Comparison of ENCODE assay signal across 12 cellular contexts in genomic region chr13:105991622-105992254, GRCh38.
A peak's percentile ranks its signal among the peaks of the same experiment; 100 is the strongest.
DNase-seq lines count a peak whose midpoint lies in the region; ATAC-seq lines count a peak whose summit lies in the region.
"Had no signal": no experiment of that assay in that cellular context is flagged by ENCODE, and none has a peak within 500 bp of the region (broad histone marks: within the 10 kb centered on the region; RNA-seq: fewer than 3 reads in every experiment).

No MANE protein-coding gene starts in this region.

- no peaks in the 10 kb centered on the region for H3K9me3 ChIP-seq in neuron (ENCODE audit: low read length)

- H3K36me3 Mint-ChIP-seq in activated T-helper 17 cell treated with anti-CD3 and anti-CD28 coated beads, Interleukin-2, amount 50 U/mL, for 72 hours (ENCODE audit: low read depth), result no peaks in the 10 kb centered on the region
- H3K36me3 Mint-ChIP-seq: CD8-positive, alpha-beta T cell had no signal

- peak overlapping the region; percentile 6 for H2AFZ ChIP-seq in neuron (ENCODE audit: low read depth, low read length)

- peaks cover 11% of the 10 kb centered on the region for H3K4me1 ChIP-seq in neuron (ENCODE audit: insufficient read depth, low read length)

- no peaks in the 10 kb centered on the region for H3K27me3 Mint-ChIP-seq in activated T-helper 17 cell treated with anti-CD3 and anti-CD28 coated beads, Interleukin-2, amount 50 U/mL, for 72 hours

- H3K36me3 ChIP-seq in neuron (ENCODE audit: insufficient read depth, low read length), result no peaks in the 10 kb centered on the region

- H3K4me3 ChIP-seq in neuron (ENCODE audit: low read length), result no peak overlapping the region

- peak overlapping the region; percentile 97 for H3K27ac ChIP-seq in epithelial cell of prostate

- DNase-seq in DMS 273 (lab: John Stamatoyannopoulos, UW; ENCODE audit: unreplicated experiment), result peak; percentile 85
- DNase-seq in NCI-H2171 (lab: John Stamatoyannopoulos, UW), result peak; percentile 76
- peak; percentile 100 for DNase-seq in epithelial cell of prostate (ENCODE audit: low read depth, low spot score)
- no peak for DNase-seq in COLO668 (lab: John Stamatoyannopoulos, UW; ENCODE audit: unreplicated experiment)
- DNase-seq in SHP77 (lab: John Stamatoyannopoulos, UW), result no peak
- no peak for DNase-seq in dedifferentiated amniotic fluid mesenchymal stem cell (ENCODE audit: extremely low spot score)
- DNase-seq: activated gamma-delta T cell; CD8-positive, alpha-beta T cell; MM.1S had no signal

- H3K4me1 Mint-ChIP-seq in activated T-helper 17 cell treated with anti-CD3 and anti-CD28 coated beads, Interleukin-2, amount 50 U/mL, for 72 hours, result no peaks in the 10 kb centered on the region

- no peak overlapping the region for H3K4me3 Mint-ChIP-seq in activated T-helper 17 cell treated with anti-CD3 and anti-CD28 coated beads, Interleukin-2, amount 50 U/mL, for 72 hours
- H3K4me3 Mint-ChIP-seq: CD8-positive, alpha-beta T cell; T-helper 2 cell treated with Interferon-gamma antibody and Interleukin-4, amounts not matched to agents 5 μg/mL and 100 μg/mL, for 36 hours had no signal

- no peaks in the 10 kb centered on the region for H3K27me3 ChIP-seq in neuron (ENCODE audit: insufficient read depth, low read length)

- ATAC-seq in activated T-helper 17 cell treated with anti-CD3 and anti-CD28 coated beads, Interleukin-2, amount 50 U/mL, for 72 hours (replicated peaks), result no peak
- ATAC-seq: CD8-positive, alpha-beta T cell had no signal

- no peak overlapping the region for H3K27ac Mint-ChIP-seq in activated T-helper 17 cell treated with anti-CD3 and anti-CD28 coated beads, Interleukin-2, amount 50 U/mL, for 72 hours
- H3K27ac Mint-ChIP-seq: CD8-positive, alpha-beta T cell; T-helper 2 cell treated with Interferon-gamma antibody and Interleukin-4, amounts not matched to agents 5 μg/mL and 100 μg/mL, for 36 hours had no signal

- peaks cover 3% of the 10 kb centered on the region for H3K9me3 Mint-ChIP-seq in activated T-helper 17 cell treated with anti-CD3 and anti-CD28 coated beads, Interleukin-2, amount 50 U/mL, for 72 hours
- H3K9me3 Mint-ChIP-seq: CD8-positive, alpha-beta T cell; T-helper 2 cell treated with Interferon-gamma antibody and Interleukin-4, amounts not matched to agents 5 μg/mL and 100 μg/mL, for 36 hours had no signal

Comparison
In these comparisons a context has a peak if more than half of its experiments do, and no peak if none do; other contexts are left out.
1. DNase-seq: peak in DMS 273 (single experiment), NCI-H2171 (single experiment) and epithelial cell of prostate (single experiment); none in COLO668 (single experiment), SHP77 (0 of 2) and dedifferentiated amniotic fluid mesenchymal stem cell (single experiment).